In the genomic region with DNA sequence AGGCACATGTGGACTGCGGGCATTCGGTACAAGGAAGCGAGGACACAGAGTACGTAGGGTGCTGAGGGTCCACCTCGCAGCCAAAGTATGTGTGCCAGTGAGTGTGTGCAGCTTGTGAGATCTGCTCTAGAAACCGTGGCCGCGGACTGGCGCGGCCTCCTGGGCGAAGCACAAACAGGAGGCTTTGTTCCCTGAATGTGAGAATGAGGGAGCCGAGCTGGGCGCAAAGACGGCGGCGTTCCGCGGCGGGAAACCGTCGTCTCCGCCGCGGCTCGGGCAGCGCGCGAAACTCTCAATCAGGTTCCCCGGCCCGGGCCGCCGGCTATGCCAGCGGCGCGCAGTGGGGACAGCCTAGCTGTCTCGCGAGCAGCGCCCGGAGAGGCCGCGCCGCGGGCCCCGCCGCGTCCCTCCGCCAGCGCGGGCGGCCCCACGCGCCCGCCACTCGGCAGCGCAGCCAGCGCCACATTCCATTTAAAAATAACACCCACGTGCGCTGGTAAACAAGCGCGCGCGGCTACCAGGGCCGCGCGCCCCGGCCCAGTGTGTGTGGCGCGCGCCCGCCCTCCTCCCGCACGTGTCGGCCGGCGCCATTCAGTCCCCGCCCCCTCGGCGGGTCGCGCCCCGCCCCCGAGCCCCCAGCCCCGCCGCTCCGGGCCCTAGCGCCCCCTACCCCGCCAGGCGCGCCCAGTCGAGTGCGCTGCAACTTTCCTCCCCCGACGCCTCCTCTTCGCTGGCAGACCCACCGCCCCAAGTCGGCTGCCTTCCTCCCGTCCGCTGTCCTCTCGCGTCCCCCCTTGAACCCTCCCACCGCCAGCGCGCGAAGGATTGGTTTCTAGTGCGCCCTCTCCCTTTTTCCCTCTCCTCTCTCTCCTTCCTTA, we compare ENCODE assay signal across 8 cellular contexts. TPM values are rescaled to one million over a fixed set of nuclear protein-coding genes. Genes with fewer than 3 reads are reported as not detected.
A peak's percentile ranks its signal among the peaks of the same experiment; 100 is the strongest.
DNase-seq lines count a peak whose midpoint lies in the region; ATAC-seq, FAIRE-seq and TF ChIP-seq lines count a peak whose summit lies in the region.

No MANE protein-coding gene starts in this region.

- H3K4me3 ChIP-seq in right cardiac atrium (ENCODE audit: low read length) (peak overlapping the region; percentile 83), prostate gland (peak overlapping the region; percentile 97 to 98), urinary bladder (ENCODE audit: low read depth, low read length) (peak overlapping the region; percentile 57)

- H3K36me3 ChIP-seq in prostate gland (no peaks in the 10 kb centered on the region), urinary bladder (ENCODE audit: insufficient read depth) (no peaks in the 10 kb centered on the region)

- H3K4me1 Mint-ChIP-seq in T-helper 2 cell treated with Interferon-gamma antibody and Interleukin-4, amounts not matched to agents 5 μg/mL and 100 μg/mL, for 36 hours (ENCODE audit: low read depth): peaks cover 18% of the 10 kb centered on the region

- peak; percentile 37 for DNase-seq in GM12891 (ENCODE audit: insufficient read length, low spot score)
- peak; percentile 86 for DNase-seq in NAMALWA (ENCODE audit: low spot score)
- peak; percentile 67 for DNase-seq in T-helper 2 cell treated with Interferon-gamma antibody and Interleukin-4, amounts not matched to agents 5 μg/mL and 100 μg/mL, for 36 hours (ENCODE audit: low spot score)
- peak in 47 of 56 donors; percentile 44 to 95 (median 81) for DNase-seq in amygdala (lab: John Stamatoyannopoulos, UW)
- peak; percentile 76 to 93 (median 92) for DNase-seq in right cardiac atrium
- peak; percentile 78 for DNase-seq in prostate gland (ENCODE audit: low spot score)

- H3K27me3 ChIP-seq in right cardiac atrium (ENCODE audit: control insufficient read depth, insufficient read depth) (no peaks in the 10 kb centered on the region), prostate gland (replicated peaks; ENCODE audit: insufficient read depth) (no peaks in the 10 kb centered on the region)

- peak overlapping the region; percentile 91 for H3K4me3 Mint-ChIP-seq in T-helper 2 cell treated with Interferon-gamma antibody and Interleukin-4, amounts not matched to agents 5 μg/mL and 100 μg/mL, for 36 hours

- ATAC-seq in right cardiac atrium (peak; percentile 42 to 47), HG02623 (IDR thresholded peaks at IDR 0.05; ENCODE audit: unreplicated experiment) (no peak)

- TF ChIP-seq CTCF in prostate gland (IDR thresholded peaks at IDR 0.05): peak in 1 of 4 experiments; percentile 17

- peaks cover 7% of the 10 kb centered on the region for H3K36me3 Mint-ChIP-seq in T-helper 2 cell treated with Interferon-gamma antibody and Interleukin-4, amounts not matched to agents 5 μg/mL and 100 μg/mL, for 36 hours (ENCODE audit: low read depth)

- H3K27ac ChIP-seq in right cardiac atrium (ENCODE audit: low read length) (peak overlapping the region; percentile 100), prostate gland (peak overlapping the region; percentile 99 to 100), urinary bladder (ENCODE audit: low read depth) (peak overlapping the region; percentile 97)

- WGBS in right cardiac atrium: under 1% methylated on average over 105 of the region's 105 CpGs
- WGBS in prostate gland: under 1% methylated on average over 90 of the region's 105 CpGs
- WGBS in urinary bladder: under 1% methylated on average over 103 of the region's 105 CpGs

- peak; percentile 65 for FAIRE-seq in GM12891 (lab: Jason Lieb, UNC)

- TF ChIP-seq POLR2A in GM12891 (IDR thresholded peaks at IDR 0.05; ENCODE audit: low read depth, low read length) (no peak), prostate gland (IDR thresholded peaks at IDR 0.05) (no peak)

- H3K9me3 ChIP-seq in right cardiac atrium (ENCODE audit: control insufficient read depth, low read length) (no peaks in the 10 kb centered on the region), prostate gland (no peaks in the 10 kb centered on the region)

- no peaks in the 10 kb centered on the region for H3K9me3 Mint-ChIP-seq in T-helper 2 cell treated with Interferon-gamma antibody and Interleukin-4, amounts not matched to agents 5 μg/mL and 100 μg/mL, for 36 hours

- H3K4me1 ChIP-seq in right cardiac atrium (ENCODE audit: control insufficient read depth, insufficient read depth, low read length) (peaks cover 3% of the 10 kb centered on the region), prostate gland (replicated peaks) (no peaks in the 10 kb centered on the region), urinary bladder (ENCODE audit: insufficient read depth) (no peaks in the 10 kb centered on the region)

- intact Hi-C loops in right cardiac atrium (cut with DNase I) (loop anchor here in 2 of 4 donors (2.0 to 10.0 kb wide), 4 partner anchors 223 to 515 kb away; no protein-coding TSS in a partner anchor), prostate gland (cut with DNase I) (loop anchor here (2.0 to 5.0 kb wide), 4 partner anchors 99 to 450 kb away; no protein-coding TSS in a partner anchor)

- H3K27ac Mint-ChIP-seq in T-helper 2 cell treated with Interferon-gamma antibody and Interleukin-4, amounts not matched to agents 5 μg/mL and 100 μg/mL, for 36 hours: peak overlapping the region; percentile 93

- peaks cover 46% of the 10 kb centered on the region for H3K27me3 Mint-ChIP-seq in T-helper 2 cell treated with Interferon-gamma antibody and Interleukin-4, amounts not matched to agents 5 μg/mL and 100 μg/mL, for 36 hours (ENCODE audit: low read depth)

TF ChIP-seq in GM12891, 5 proteins besides CTCF, POLR2A, EP300 and RAD21:
- TF ChIP-seq POU2F2 (IDR thresholded peaks at IDR 0.05; ENCODE audit: low read depth, low read length) (no peak), TAF1 (IDR thresholded peaks at IDR 0.05; ENCODE audit: low read depth, low read length) (no peak), PAX5 (IDR thresholded peaks at IDR 0.05; ENCODE audit: insufficient read depth, low read length, severe bottlenecking) (no peak), SPI1 (IDR thresholded peaks at IDR 0.05; ENCODE audit: low read depth, low read length) (no peak), POLR2AphosphoS5 (IDR thresholded peaks at IDR 0.05; ENCODE audit: low read depth, low read length) (no peak)

RNA-seq across cellular contexts. Expression of a gene that starts 3.0 kb away (rescaled TPM):
- polyA plus RNA-seq in GM12891 (2012; ENCODE audit: low read depth, missing spikeins): 0.56 TPM
- total RNA-seq in right cardiac atrium (10 to 100 TPM; 33.2 to 50.0 (median 39.8) TPM), prostate gland (100 to 1,000 TPM; 108 to 144 TPM), urinary bladder (43.7 TPM)
- polyA plus RNA-seq in right cardiac atrium (16.4 TPM), urinary bladder (48.2 TPM)

Comparison
In these comparisons a context has a peak if more than half of its experiments do, and no peak if none do; other contexts are left out.
1. DNase-seq: peak in every context shown above with its lines; median percentile 92 in right cardiac atrium; 86 in NAMALWA; 81 in amygdala; 78 in prostate gland; 67 in T-helper 2 cell treated with Interferon-gamma antibody and Interleukin-4, amounts not matched to agents 5 μg/mL and 100 μg/mL, for 36 hours; 37 in GM12891.